Comparison of ENCODE assay signal across 2 cellular contexts in genomic region chr17:61659437-61659836, GRCh38.
TF ChIP-seq lines count a peak whose summit lies in the region.

No MANE protein-coding gene starts in this region.

TF ChIP-seq in SK-N-SH, 30 proteins besides CTCF, POLR2A, EP300 and RAD21 (continued from another document):
- no peak for TF ChIP-seq NFIC (IDR thresholded peaks at IDR 0.05; ENCODE audit: borderline replicate concordance)
- no peak for TF ChIP-seq TEAD4 (IDR thresholded peaks at IDR 0.05; ENCODE audit: borderline replicate concordance, insufficient read depth)
- no peak for TF ChIP-seq FOSL2 (IDR thresholded peaks at IDR 0.05; ENCODE audit: borderline replicate concordance, low read depth)
- no peak for TF ChIP-seq MEF2A (IDR thresholded peaks at IDR 0.05; ENCODE audit: borderline replicate concordance, low read depth)

TF ChIP-seq in SK-N-SH treated with all-trans-retinoic acid at 6 μM for 48 hours, 23 proteins besides CTCF, POLR2A, EP300 and RAD21 (continued from another document):
- no peak for TF ChIP-seq GLIS3 (CRISPR knock-in tag; IDR thresholded peaks at IDR 0.05)
- TF ChIP-seq ZFP3 (CRISPR knock-in tag; IDR thresholded peaks at IDR 0.05), result no peak
- no peak for TF ChIP-seq ZFP30 (CRISPR knock-in tag; IDR thresholded peaks at IDR 0.05)
- no peak for TF ChIP-seq CSDC2 (CRISPR knock-in tag; IDR thresholded peaks at IDR 0.05)
- TF ChIP-seq, protein P1, sequence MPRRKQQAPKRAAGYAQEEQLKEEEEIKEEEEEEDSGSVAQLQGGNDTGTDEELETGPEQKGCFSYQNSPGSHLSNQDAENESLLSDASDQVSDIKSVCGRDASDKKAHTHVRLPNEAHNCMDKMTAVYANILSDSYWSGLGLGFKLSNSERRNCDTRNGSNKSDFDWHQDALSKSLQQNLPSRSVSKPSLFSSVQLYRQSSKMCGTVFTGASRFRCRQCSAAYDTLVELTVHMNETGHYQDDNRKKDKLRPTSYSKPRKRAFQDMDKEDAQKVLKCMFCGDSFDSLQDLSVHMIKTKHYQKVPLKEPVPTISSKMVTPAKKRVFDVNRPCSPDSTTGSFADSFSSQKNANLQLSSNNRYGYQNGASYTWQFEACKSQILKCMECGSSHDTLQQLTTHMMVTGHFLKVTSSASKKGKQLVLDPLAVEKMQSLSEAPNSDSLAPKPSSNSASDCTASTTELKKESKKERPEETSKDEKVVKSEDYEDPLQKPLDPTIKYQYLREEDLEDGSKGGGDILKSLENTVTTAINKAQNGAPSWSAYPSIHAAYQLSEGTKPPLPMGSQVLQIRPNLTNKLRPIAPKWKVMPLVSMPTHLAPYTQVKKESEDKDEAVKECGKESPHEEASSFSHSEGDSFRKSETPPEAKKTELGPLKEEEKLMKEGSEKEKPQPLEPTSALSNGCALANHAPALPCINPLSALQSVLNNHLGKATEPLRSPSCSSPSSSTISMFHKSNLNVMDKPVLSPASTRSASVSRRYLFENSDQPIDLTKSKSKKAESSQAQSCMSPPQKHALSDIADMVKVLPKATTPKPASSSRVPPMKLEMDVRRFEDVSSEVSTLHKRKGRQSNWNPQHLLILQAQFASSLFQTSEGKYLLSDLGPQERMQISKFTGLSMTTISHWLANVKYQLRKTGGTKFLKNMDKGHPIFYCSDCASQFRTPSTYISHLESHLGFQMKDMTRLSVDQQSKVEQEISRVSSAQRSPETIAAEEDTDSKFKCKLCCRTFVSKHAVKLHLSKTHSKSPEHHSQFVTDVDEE (CRISPR knock-in tag; IDR thresholded peaks at IDR 0.05), result no peak
- TF ChIP-seq ESRRG (CRISPR knock-in tag; IDR thresholded peaks at IDR 0.05), result no peak
- no peak for TF ChIP-seq SNAI2 (CRISPR knock-in tag; IDR thresholded peaks at IDR 0.05)
- no peak for TF ChIP-seq CSRNP3 (CRISPR knock-in tag; IDR thresholded peaks at IDR 0.05)
TF ChIP-seq in SK-N-SH treated with all-trans-retinoic acid at 6 μM for 48 hours: peak in this region for 0.
